In genomic region chr12:65300679-65301349, GRCh38 we compare ENCODE assay signal across 10 cellular contexts. TPM values are rescaled to one million over a fixed set of nuclear protein-coding genes. Genes with fewer than 3 reads are reported as not detected.
DNase-seq lines count a peak whose midpoint lies in the region; ATAC-seq and TF ChIP-seq lines count a peak whose summit lies in the region.
"Had no signal": no experiment of that assay in that cellular context is flagged by ENCODE, and none has a peak within 500 bp of the region (broad histone marks: within the 10 kb centered on the region; RNA-seq: fewer than 3 reads in every experiment).

No MANE protein-coding gene starts in this region.

- H3K36me3 Mint-ChIP-seq in chondrocyte (ENCODE audit: low read depth): peaks cover 3% of the 10 kb centered on the region
- H3K36me3 Mint-ChIP-seq in stimulated activated memory B cell treated with anti-CD40 and anti-IgM and Interleukin-4, amounts not matched to agents 10 μg/mL and 1 μg/mL and 100 μg/mL, for 72 hours: no peaks in the 10 kb centered on the region

- H2AK5ac ChIP-seq in mesenchymal stem cell (ENCODE audit: low read length, severe bottlenecking): no peak overlapping the region

- H4K8ac ChIP-seq in mesenchymal stem cell (ENCODE audit: low read length): no peak overlapping the region

- H3K4me1 Mint-ChIP-seq in chondrocyte (ENCODE audit: low read depth): peaks cover 52% of the 10 kb centered on the region
- H3K4me1 Mint-ChIP-seq in stimulated activated memory B cell treated with anti-CD40 and anti-IgM and Interleukin-4, amounts not matched to agents 10 μg/mL and 1 μg/mL and 100 μg/mL, for 72 hours: peaks cover 5% of the 10 kb centered on the region

- H3K9me3 Mint-ChIP-seq in chondrocyte (ENCODE audit: low read depth): peaks cover 5% of the 10 kb centered on the region
- H3K9me3 Mint-ChIP-seq in stimulated activated memory B cell treated with anti-CD40 and anti-IgM and Interleukin-4, amounts not matched to agents 10 μg/mL and 1 μg/mL and 100 μg/mL, for 72 hours: peaks cover 5% of the 10 kb centered on the region

- no peak overlapping the region for H3K4me3 Mint-ChIP-seq in chondrocyte (ENCODE audit: unreplicated experiment)
- no peak overlapping the region for H3K4me3 Mint-ChIP-seq in stimulated activated memory B cell treated with anti-CD40 and anti-IgM and Interleukin-4, amounts not matched to agents 10 μg/mL and 1 μg/mL and 100 μg/mL, for 72 hours
- H3K4me3 Mint-ChIP-seq: T-helper 1 cell treated with Interleukin-12 subunit alpha and Interleukin-12 subunit beta and Interleukin-4 antibody, amounts not matched to agents 30 μg/mL and 1 μg/mL, for 36 hours had no signal

- no peak overlapping the region for H2BK120ac ChIP-seq in mesenchymal stem cell (ENCODE audit: low read depth, low read length)

- H3F3A ChIP-seq in Loucy (ENCODE audit: low read depth): no peaks in the 10 kb centered on the region

- peak; percentile 52; the same call in 2 of the 3 replicates for ATAC-seq in DND-41 (ENCODE audit: insufficient read depth, low read depth)
- no peak for ATAC-seq in stimulated activated memory B cell treated with anti-CD40 and anti-IgM and Interleukin-4, amounts not matched to agents 10 μg/mL and 1 μg/mL and 100 μg/mL, for 72 hours

- no peaks in the 10 kb centered on the region for H3K4me1 ChIP-seq in DND-41 (ENCODE audit: insufficient read depth, low read length)
- H3K4me1 ChIP-seq in Loucy (ENCODE audit: insufficient read depth, low read length, poor library complexity, severe bottlenecking): peaks cover 20% of the 10 kb centered on the region
- peaks cover 2% of the 10 kb centered on the region for H3K4me1 ChIP-seq in mesenchymal stem cell (ENCODE audit: control insufficient read depth, insufficient read depth, low read depth, low read length)
- H3K4me1 ChIP-seq in uterus: no peaks in the 10 kb centered on the region

- intact Hi-C loops in uterus (cut with DNase I; ENCODE audit: low total_unique reads): no loop called here

- H3K27ac Mint-ChIP-seq in chondrocyte (ENCODE audit: unreplicated experiment): no peak overlapping the region
- H3K27ac Mint-ChIP-seq in stimulated activated memory B cell treated with anti-CD40 and anti-IgM and Interleukin-4, amounts not matched to agents 10 μg/mL and 1 μg/mL and 100 μg/mL, for 72 hours: no peak overlapping the region
- H3K27ac Mint-ChIP-seq: T-helper 1 cell treated with Interleukin-12 subunit alpha and Interleukin-12 subunit beta and Interleukin-4 antibody, amounts not matched to agents 30 μg/mL and 1 μg/mL, for 36 hours had no signal

- H3K79me2 ChIP-seq in DND-41 (ENCODE audit: insufficient read depth, low read length): peaks cover 12% of the 10 kb centered on the region; the same call in 1 of the 2 replicates
- H3K79me2 ChIP-seq in Loucy (ENCODE audit: insufficient read depth, low read length): peaks cover 95% of the 10 kb centered on the region

- H3K9me3 ChIP-seq in DND-41 (ENCODE audit: insufficient read depth, low read length, severe bottlenecking): no peaks in the 10 kb centered on the region
- no peaks in the 10 kb centered on the region for H3K9me3 ChIP-seq in Loucy (ENCODE audit: insufficient read depth, low read depth, low read length)
- no peaks in the 10 kb centered on the region for H3K9me3 ChIP-seq in mesenchymal stem cell (ENCODE audit: control insufficient read depth, low read length)
- H3K9me3 ChIP-seq in uterus: no peaks in the 10 kb centered on the region

- no peak overlapping the region for H3K14ac ChIP-seq in mesenchymal stem cell (ENCODE audit: low read length in 2 of 2)

- no peak overlapping the region for H3K4me3 ChIP-seq in DND-41 (ENCODE audit: low read depth in 1 of 2, low read length in 2 of 2)
- H3K4me3 ChIP-seq in Loucy (ENCODE audit: low read length, poor library complexity, severe bottlenecking): no peak overlapping the region
- H3K4me3 ChIP-seq in mesenchymal stem cell (ENCODE audit: insufficient read depth in 1 of 2, low read depth in 1 of 2, low read length in 2 of 2): no peak overlapping the region
- H3K4me3 ChIP-seq in uterus: no peak overlapping the region

- H3K36me3 ChIP-seq in DND-41 (ENCODE audit: insufficient read depth, low read length) (no peaks in the 10 kb centered on the region), Loucy (ENCODE audit: insufficient read depth, low read length) (no peaks in the 10 kb centered on the region), mesenchymal stem cell (ENCODE audit: control insufficient read depth in 1 of 2, insufficient read depth in 2 of 2, low read depth in 1 of 2, low read length in 2 of 2) (no peaks in the 10 kb centered on the region), uterus (no peaks in the 10 kb centered on the region)

- peak; percentile 32 for TF ChIP-seq CTCF in DND-41 (IDR thresholded peaks at IDR 0.05; ENCODE audit: borderline replicate concordance, extremely low read depth, low read length, poor library complexity, severe bottlenecking)
- TF ChIP-seq CTCF in Loucy (conservative IDR thresholded peaks at IDR 0.05; ENCODE audit: low read length): peak; percentile 37; the same call in 1 of the 2 replicates
- TF ChIP-seq CTCF in chondrocyte (IDR thresholded peaks at IDR 0.05): peak; percentile 66
- peak in 1 of 4 experiments; percentile 8 for TF ChIP-seq CTCF in uterus (IDR thresholded peaks at IDR 0.05)

- no peaks in the 10 kb centered on the region for H3K9me2 ChIP-seq in Loucy (replicated peaks; ENCODE audit: low read depth, low read length)

- H2BK12ac ChIP-seq in mesenchymal stem cell (ENCODE audit: low read length in 2 of 2): no peak overlapping the region

- 5% methylated on average over 2 of the region's 3 CpGs for WGBS in mesenchymal stem cell

- DNase-seq in DND-41 (no peak), chondrocyte (ENCODE audit: low spot score) (no peak), mesenchymal stem cell (peak; percentile 67), uterus (no peak), GF-D8 (lab: John Stamatoyannopoulos, UW) (no peak)
- no peak for DNase-seq in activated CD4-positive, alpha-beta T cell treated with anti-CD3 and anti-CD28 coated beads, Interleukin-2, amount 50 U/mL, for 1 hour

- H4K20me1 ChIP-seq in DND-41 (ENCODE audit: insufficient read depth, low read length) (peaks cover 11% of the 10 kb centered on the region; the same call in 1 of the 2 replicates), Loucy (ENCODE audit: insufficient read depth, low read length, poor library complexity, severe bottlenecking) (peaks cover 83% of the 10 kb centered on the region)

- H3K27me3 ChIP-seq in DND-41 (ENCODE audit: insufficient read depth, low read length, poor library complexity) (no peaks in the 10 kb centered on the region), Loucy (ENCODE audit: insufficient read depth, low read length, poor library complexity, severe bottlenecking) (no peaks in the 10 kb centered on the region), mesenchymal stem cell (ENCODE audit: control insufficient read depth in 1 of 2, insufficient read depth in 1 of 2, low read length in 2 of 2) (no peaks in the 10 kb centered on the region), uterus (no peaks in the 10 kb centered on the region)

- no peak overlapping the region for H2BK15ac ChIP-seq in mesenchymal stem cell (ENCODE audit: low read depth, poor library complexity, severe bottlenecking)

- no peak overlapping the region for H2BK5ac ChIP-seq in mesenchymal stem cell (ENCODE audit: low read depth, low read length, poor library complexity, severe bottlenecking)

- no peak overlapping the region for H4K91ac ChIP-seq in mesenchymal stem cell (ENCODE audit: low read length)

- peaks cover 17% of the 10 kb centered on the region for H3K79me1 ChIP-seq in mesenchymal stem cell (replicated peaks; ENCODE audit: low read length, poor library complexity, severe bottlenecking)

- H3K27ac ChIP-seq in DND-41 (ENCODE audit: low read length) (no peak overlapping the region), mesenchymal stem cell (ENCODE audit: low read length, poor library complexity, severe bottlenecking) (no peak overlapping the region), uterus (no peak overlapping the region)
- H3K27ac ChIP-seq: HL-60 had no signal

- H3K23ac ChIP-seq in mesenchymal stem cell (ENCODE audit: low read length in 2 of 2): no peak overlapping the region

- H3K4me2 ChIP-seq in DND-41 (ENCODE audit: insufficient read depth, low read length): no peak overlapping the region
- peak overlapping the region; percentile 36 for H3K4me2 ChIP-seq in Loucy (ENCODE audit: low read depth, low read length, poor library complexity, severe bottlenecking)
- no peak overlapping the region for H3K4me2 ChIP-seq in mesenchymal stem cell (ENCODE audit: low read length, poor library complexity, severe bottlenecking)

- no peaks in the 10 kb centered on the region for H3K27me3 Mint-ChIP-seq in chondrocyte (ENCODE audit: low read depth)
- H3K27me3 Mint-ChIP-seq in stimulated activated memory B cell treated with anti-CD40 and anti-IgM and Interleukin-4, amounts not matched to agents 10 μg/mL and 1 μg/mL and 100 μg/mL, for 72 hours: peaks cover 45% of the 10 kb centered on the region

- H3K4ac ChIP-seq in mesenchymal stem cell (ENCODE audit: low read depth in 1 of 2, low read length in 2 of 2): no peak overlapping the region

- H3K9ac ChIP-seq in DND-41 (ENCODE audit: low read depth, low read length): no peak overlapping the region
- H3K9ac ChIP-seq in Loucy (ENCODE audit: low read depth, low read length, poor library complexity, severe bottlenecking): no peak overlapping the region
- no peak overlapping the region for H3K9ac ChIP-seq in mesenchymal stem cell (ENCODE audit: low read length)

- H3K18ac ChIP-seq in mesenchymal stem cell (ENCODE audit: low read depth in 1 of 2, low read length in 2 of 2): no peak overlapping the region

- no peak for TF ChIP-seq POLR2A in uterus (IDR thresholded peaks at IDR 0.05)

- H2AFZ ChIP-seq in DND-41 (ENCODE audit: low read depth, low read length) (no peak overlapping the region), Loucy (ENCODE audit: low read length) (no peak overlapping the region), mesenchymal stem cell (ENCODE audit: low read depth, low read length) (no peak overlapping the region)

RNA-seq across cellular contexts. Expression of gene MSRB3, which starts 22.3 kb away (rescaled TPM):
- total RNA-seq in chondrocyte: 104 to 160 TPM (median 158 TPM) in 3 replicates
- 44.1 TPM for polyA plus RNA-seq in mesenchymal stem cell (2013, experiment 1 of 2)
- polyA plus RNA-seq in mesenchymal stem cell (2013, experiment 2 of 2): 46.1 TPM
- total RNA-seq in uterus: 100 to 1,000 TPM in 2 of 4 donors, 10 to 100 TPM in 2; 53.8 to 126 (median 95.2) TPM
